ENCODE assay signal across 9 cellular contexts in genomic region chr2:175414872-175415487, GRCh38.
DNase-seq lines count a peak whose midpoint lies in the region; ATAC-seq, FAIRE-seq and TF ChIP-seq lines count a peak whose summit lies in the region.
"Had no signal": no experiment of that assay in that cellular context is flagged by ENCODE, and none has a peak within 500 bp of the region (broad histone marks: within the 10 kb centered on the region; RNA-seq: fewer than 3 reads in every experiment).

No MANE protein-coding gene starts in this region.

- H3K27me3 Mint-ChIP-seq in CD14-positive monocyte (ENCODE audit: low read depth in 3 of 3), result peaks cover 0 to 3% (median 0%) of the 10 kb centered on the region in 3 donors
- H3K27me3 Mint-ChIP-seq in stimulated activated memory B cell treated with anti-CD40 and anti-IgM and Interleukin-4, amounts not matched to agents 10 μg/mL and 1 μg/mL and 100 μg/mL, for 72 hours, result no peaks in the 10 kb centered on the region
- H3K27me3 Mint-ChIP-seq: IgD-negative memory B cell had no signal

- FAIRE-seq in small intestine (lab: Jason Lieb, UNC), result no peak

- no peak overlapping the region for H3K27ac ChIP-seq in small intestine (ENCODE audit: low read depth in 1 of 2, low read length in 1 of 2)

- H3K4me3 Mint-ChIP-seq in CD14-positive monocyte, result peak overlapping the region in 1 of 2 donors; percentile 26
- H3K4me3 Mint-ChIP-seq in stimulated activated memory B cell treated with anti-CD40 and anti-IgM and Interleukin-4, amounts not matched to agents 10 μg/mL and 1 μg/mL and 100 μg/mL, for 72 hours, result no peak overlapping the region
- H3K4me3 Mint-ChIP-seq: IgD-negative memory B cell had no signal

- no peaks in the 10 kb centered on the region for H3K9me3 ChIP-seq in small intestine (ENCODE audit: control insufficient read depth, low read depth)

- peak; percentile 72 for TF ChIP-seq CTCF in CD14-positive monocyte (IDR thresholded peaks at IDR 0.05)

- ATAC-seq in left ventricle myocardium superior, result peak; percentile 76
- no peak for ATAC-seq in stimulated activated memory B cell treated with anti-CD40 and anti-IgM and Interleukin-4, amounts not matched to agents 10 μg/mL and 1 μg/mL and 100 μg/mL, for 72 hours
- ATAC-seq in GM19455 (IDR thresholded peaks at IDR 0.05; ENCODE audit: unreplicated experiment), result no peak

- WGBS in small intestine, 3 donors, result 35 to 57% (median 56%) methylated on average over 3 of the region's 3 CpGs

- H3K4me1 Mint-ChIP-seq in CD14-positive monocyte, result peaks cover 16% of the 10 kb centered on the region
- H3K4me1 Mint-ChIP-seq in stimulated activated memory B cell treated with anti-CD40 and anti-IgM and Interleukin-4, amounts not matched to agents 10 μg/mL and 1 μg/mL and 100 μg/mL, for 72 hours, result no peaks in the 10 kb centered on the region

- no peaks in the 10 kb centered on the region for H3K9me3 Mint-ChIP-seq in CD14-positive monocyte
- no peaks in the 10 kb centered on the region for H3K9me3 Mint-ChIP-seq in stimulated activated memory B cell treated with anti-CD40 and anti-IgM and Interleukin-4, amounts not matched to agents 10 μg/mL and 1 μg/mL and 100 μg/mL, for 72 hours

- intact Hi-C loops in CD14-positive monocyte (cut with micrococcal nuclease), result no loop called here
- intact Hi-C loops in left ventricle myocardium superior (cut with micrococcal nuclease), result no loop called here

- H3K27ac Mint-ChIP-seq in CD14-positive monocyte, result peak overlapping the region in 2 of 7 donors; percentile 24 to 26
- no peak overlapping the region for H3K27ac Mint-ChIP-seq in stimulated activated memory B cell treated with anti-CD40 and anti-IgM and Interleukin-4, amounts not matched to agents 10 μg/mL and 1 μg/mL and 100 μg/mL, for 72 hours
- H3K27ac Mint-ChIP-seq: IgD-negative memory B cell had no signal

- no peaks in the 10 kb centered on the region for H3K4me1 ChIP-seq in small intestine (ENCODE audit: control insufficient read depth in 2 of 2, insufficient read depth in 1 of 2, low read depth in 1 of 2, low read length in 1 of 2)

- DNase-seq in CD14-positive monocyte (ENCODE audit: low spot score) (no peak), GM19240 (ENCODE audit: insufficient read length, low spot score) (peak; percentile 8), NCI-H1694 treated with DMSO at 0.1 percent for 48 hours (lab: John Stamatoyannopoulos, UW) (peak; percentile 76), left ventricle myocardium superior (peak; percentile 61), small intestine (peak; percentile 51)
- peak; percentile 3 to 6 for DNase-seq in activated CD4-positive, alpha-beta T cell treated with anti-CD3 and anti-CD28 coated beads, Interleukin-2, amount 50 U/mL, for 48 hours

- no peaks in the 10 kb centered on the region for H3K36me3 Mint-ChIP-seq in CD14-positive monocyte
- H3K36me3 Mint-ChIP-seq in stimulated activated memory B cell treated with anti-CD40 and anti-IgM and Interleukin-4, amounts not matched to agents 10 μg/mL and 1 μg/mL and 100 μg/mL, for 72 hours, result no peaks in the 10 kb centered on the region
- H3K36me3 Mint-ChIP-seq: IgD-negative memory B cell had no signal

- no peaks in the 10 kb centered on the region for H3K36me3 ChIP-seq in small intestine (ENCODE audit: control insufficient read depth in 2 of 2, insufficient read depth in 2 of 2, low read length in 2 of 2)

- H3K4me3 ChIP-seq in small intestine (ENCODE audit: low read depth in 1 of 2, low read length in 2 of 2), result no peak overlapping the region

- H3K27me3 ChIP-seq in small intestine (ENCODE audit: control insufficient read depth in 2 of 2, insufficient read depth in 2 of 2, low read length in 2 of 2), result no peaks in the 10 kb centered on the region
